ENCODE assay signal across 19 cellular contexts in the genomic region with DNA sequence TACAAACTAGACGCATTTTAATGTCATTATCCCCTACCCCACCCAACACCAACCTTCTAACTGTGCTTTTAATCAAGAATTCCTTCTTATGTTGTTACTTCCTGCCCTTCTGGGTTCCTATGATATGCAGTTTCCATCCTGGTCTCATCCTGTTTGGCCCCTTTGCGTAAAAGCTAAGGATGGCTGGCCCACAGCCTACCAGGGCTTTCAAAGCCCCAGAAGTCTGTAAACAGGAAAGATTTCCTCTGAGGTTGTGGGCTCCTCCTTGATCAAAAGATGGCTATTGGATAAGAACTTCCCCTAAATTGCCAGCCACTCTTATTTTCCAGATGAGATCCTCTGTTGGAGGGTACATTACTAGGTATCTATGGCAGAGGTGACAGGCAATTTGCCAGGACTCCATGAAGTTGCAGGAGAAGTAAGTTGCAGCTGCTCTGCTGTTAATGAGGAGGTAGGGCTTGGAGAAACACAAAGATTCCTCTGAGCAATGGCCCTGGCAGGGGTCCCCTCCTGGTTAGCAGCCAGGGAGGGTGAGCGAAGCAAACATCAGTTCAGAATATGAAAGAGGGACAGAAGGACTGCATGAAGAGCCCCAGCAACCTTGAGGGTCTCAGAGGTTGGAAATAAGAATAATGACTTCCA. TPM values are rescaled to one million over a fixed set of nuclear protein-coding genes. Genes with fewer than 3 reads are reported as not detected.
DNase-seq lines count a peak whose midpoint lies in the region; ATAC-seq and TF ChIP-seq lines count a peak whose summit lies in the region.
"Had no signal": no experiment of that assay in that cellular context is flagged by ENCODE, and none has a peak within 500 bp of the region (broad histone marks: within the 10 kb centered on the region; RNA-seq: fewer than 3 reads in every experiment).

No MANE protein-coding gene starts in this region.

- no peaks in the 10 kb centered on the region for H3K9me3 ChIP-seq in Loucy (ENCODE audit: insufficient read depth, low read depth, low read length)
- no peaks in the 10 kb centered on the region for H3K9me3 ChIP-seq in spleen
- H3K9me3 ChIP-seq: BLaER1 treated with 17β-estradiol and CSF1 and Interleukin-3, amounts not matched to agents 10 nM and 100 nM; neutrophil; transverse colon had no signal

- no peak overlapping the region for H3K4me3 Mint-ChIP-seq in activated CD8-positive, alpha-beta T cell treated with anti-CD3 and anti-CD28 coated beads, Interleukin-2, amount 10 ng/mL, durations not matched to agents 7 days and 5 days
- H3K4me3 Mint-ChIP-seq: IgD-negative memory B cell, memory B cell had no signal

- intact Hi-C loops in spleen (cut with DNase I; ENCODE audit: low total_unique reads): no loop called here

- no peaks in the 10 kb centered on the region for H3K4me1 Mint-ChIP-seq in activated CD8-positive, alpha-beta T cell treated with anti-CD3 and anti-CD28 coated beads, Interleukin-2, amount 10 ng/mL, durations not matched to agents 7 days and 5 days (ENCODE audit: low read depth)
- H3K4me1 Mint-ChIP-seq: IgD-negative memory B cell, memory B cell had no signal

- H3K36me3 ChIP-seq in Loucy (ENCODE audit: insufficient read depth, low read length) (no peaks in the 10 kb centered on the region), spleen (peaks cover 0 to 12% (median 0%) of the 10 kb centered on the region in 6 donors)
- H3K36me3 ChIP-seq: neutrophil, transverse colon had no signal

- no peak overlapping the region for H3K9ac ChIP-seq in Loucy (ENCODE audit: low read depth, low read length, poor library complexity, severe bottlenecking)
- H3K9ac ChIP-seq: BLaER1 treated with 17β-estradiol and CSF1 and Interleukin-3, amounts not matched to agents 10 nM and 100 nM had no signal

- ATAC-seq in activated CD8-positive, alpha-beta T cell treated with anti-CD3 and anti-CD28 coated beads, Interleukin-2, amount 10 ng/mL, durations not matched to agents 7 days and 5 days: no peak
- ATAC-seq in GM18511 (IDR thresholded peaks at IDR 0.05; ENCODE audit: unreplicated experiment): no peak

- 0 out of 2 replicates have a peak, but pooled peaks cover 3% of the 10 kb centered on the region for H3F3A ChIP-seq in Loucy (ENCODE audit: low read depth)

- H3K27ac Mint-ChIP-seq in activated CD8-positive, alpha-beta T cell treated with anti-CD3 and anti-CD28 coated beads, Interleukin-2, amount 10 ng/mL, durations not matched to agents 7 days and 5 days: no peak overlapping the region
- H3K27ac Mint-ChIP-seq: activated T-helper 2 cell treated with anti-CD3 and anti-CD28 coated beads, Interferon-gamma antibody, Interleukin-2, Interleukin-4, amounts not matched to agents 10 μg/mL and 5 μg/mL and 100 μg/mL, durations not matched to agents 14 hours and 24 hours and 36 hours; IgD-negative memory B cell; memory B cell had no signal

- peak overlapping the region; percentile 2; the same call in 1 of the 2 replicates for H2AFZ ChIP-seq in Loucy (ENCODE audit: low read length)

- peak overlapping the region; percentile 7 for H3K4me2 ChIP-seq in Loucy (ENCODE audit: low read depth, low read length, poor library complexity, severe bottlenecking)

- no peaks in the 10 kb centered on the region for H3K27me3 Mint-ChIP-seq in activated CD8-positive, alpha-beta T cell treated with anti-CD3 and anti-CD28 coated beads, Interleukin-2, amount 10 ng/mL, durations not matched to agents 7 days and 5 days (ENCODE audit: low read depth)
- H3K27me3 Mint-ChIP-seq: IgD-negative memory B cell had no signal

- TF ChIP-seq CTCF in Loucy (conservative IDR thresholded peaks at IDR 0.05; ENCODE audit: low read length): no peak
- TF ChIP-seq CTCF in spleen (IDR thresholded peaks at IDR 0.05 in 8 of 11, conservative IDR thresholded peaks at IDR 0.05 in 3 of 11): no peak

- H3K27me3 ChIP-seq in Loucy (ENCODE audit: insufficient read depth, low read length, poor library complexity, severe bottlenecking) (no peaks in the 10 kb centered on the region), spleen (replicated peaks in 1 of 7) (no peaks in the 10 kb centered on the region)
- H3K27me3 ChIP-seq: BLaER1 treated with 17β-estradiol and CSF1 and Interleukin-3, amounts not matched to agents 10 nM and 100 nM; transverse colon had no signal

- CTCF ChIA-PET in activated CD8-positive, alpha-beta T cell treated with anti-CD3 and anti-CD28 coated beads, Interleukin-2, amount 10 ng/mL, durations not matched to agents 7 days and 5 days (lab: Charles Lee): no interaction called here

- TF ChIP-seq POLR2A in spleen (IDR thresholded peaks at IDR 0.05): no peak

- H3K9me2 ChIP-seq in Loucy (replicated peaks; ENCODE audit: low read depth, low read length): no peaks in the 10 kb centered on the region

- H3K79me2 ChIP-seq in Loucy (ENCODE audit: insufficient read depth, low read length): no peaks in the 10 kb centered on the region

- POLR2A ChIA-PET in activated CD8-positive, alpha-beta T cell treated with anti-CD3 and anti-CD28 coated beads, Interleukin-2, amount 10 ng/mL, durations not matched to agents 7 days and 5 days (lab: Charles Lee): no interaction called here

- no peak overlapping the region for H3K4me3 ChIP-seq in Loucy (ENCODE audit: low read length, poor library complexity, severe bottlenecking)
- H3K4me3 ChIP-seq in spleen: no peak overlapping the region
- H3K4me3 ChIP-seq: BLaER1 treated with 17β-estradiol and CSF1 and Interleukin-3, amounts not matched to agents 10 nM and 100 nM; transverse colon had no signal

- no peaks in the 10 kb centered on the region for H3K36me3 Mint-ChIP-seq in activated CD8-positive, alpha-beta T cell treated with anti-CD3 and anti-CD28 coated beads, Interleukin-2, amount 10 ng/mL, durations not matched to agents 7 days and 5 days (ENCODE audit: low read depth)
- H3K36me3 Mint-ChIP-seq: IgD-negative memory B cell, memory B cell had no signal

- H3K9me3 Mint-ChIP-seq in activated CD8-positive, alpha-beta T cell treated with anti-CD3 and anti-CD28 coated beads, Interleukin-2, amount 10 ng/mL, durations not matched to agents 7 days and 5 days (ENCODE audit: insufficient read depth): no peaks in the 10 kb centered on the region
- H3K9me3 Mint-ChIP-seq: activated T-helper 2 cell treated with anti-CD3 and anti-CD28 coated beads, Interferon-gamma antibody, Interleukin-2, Interleukin-4, amounts not matched to agents 10 μg/mL and 5 μg/mL and 100 μg/mL, durations not matched to agents 14 hours and 24 hours and 36 hours; IgD-negative memory B cell; memory B cell had no signal

- peak; percentile 74 for DNase-seq in dermis blood vessel endothelial cell
- peak; percentile 29 to 69 for DNase-seq in lung microvascular endothelial cell (ENCODE audit: low read depth in 2 of 2)
- DNase-seq in spleen: no peak
- no peak for DNase-seq in stimulated activated naive CD4-positive, alpha-beta T cell (lab: John Stamatoyannopoulos, UW)
- no peak for DNase-seq in activated CD8-positive, alpha-beta T cell treated with anti-CD3 and anti-CD28 coated beads, Interleukin-2, amount 10 ng/mL, durations not matched to agents 7 days and 5 days
- no peak for DNase-seq in Kasumi-1 (lab: John Stamatoyannopoulos, UW)
- DNase-seq: amniotic stem cell; DMS53; foreskin melanocyte; stimulated activated CD4-positive, alpha-beta T cell treated with anti-CD3 and anti-CD28 coated beads, Interleukin-4, amount 100 ng/mL, for 4 hours; transverse colon had no signal

- H4K20me1 ChIP-seq in Loucy (ENCODE audit: insufficient read depth, low read length, poor library complexity, severe bottlenecking): no peaks in the 10 kb centered on the region

- 66 to 77% (median 74%) methylated on average over 3 of the region's 3 CpGs for WGBS in spleen, 5 donors

- H3K27ac ChIP-seq in spleen: peak overlapping the region; percentile 20 to 79 (median 66)
- H3K27ac ChIP-seq: BLaER1 treated with 17β-estradiol and CSF1 and Interleukin-3, amounts not matched to agents 10 nM and 100 nM; neutrophil; RWPE1 had no signal

- H3K4me1 ChIP-seq in Loucy (ENCODE audit: insufficient read depth, low read length, poor library complexity, severe bottlenecking) (peaks cover 68% of the 10 kb centered on the region), spleen (peaks cover 4 to 86% (median 36%) of the 10 kb centered on the region in 6 donors)

RNA-seq across cellular contexts. Expression of a gene that starts 32.2 kb away (rescaled TPM):
- 178 and 209 TPM in 2 replicates for total RNA-seq in dermis blood vessel endothelial cell
- 6.5 and 64.1 TPM in 2 replicates for total RNA-seq in lung microvascular endothelial cell
- total RNA-seq in spleen: 100 to 1,000 TPM in 6 of 7 donors, 10 to 100 TPM in 1; 96.8 to 202 (median 145) TPM
- polyA plus RNA-seq in spleen: 1 to 10 TPM; 4.8 to 8.7 (median 7.3) TPM
- under 1 TPM; 0.11 to 0.23 TPM for total RNA-seq in activated CD8-positive, alpha-beta T cell treated with anti-CD3 and anti-CD28 coated beads, Interleukin-2, amount 10 ng/mL, durations not matched to agents 7 days and 5 days
- polyA plus RNA-seq: IgD-negative memory B cell had no signal

Comparison
In these comparisons a context has a peak if more than half of its experiments do, and no peak if none do; other contexts are left out.
1. DNase-seq: peak in dermis blood vessel endothelial cell (single experiment) and lung microvascular endothelial cell (2 of 2); none in spleen (single experiment), stimulated activated naive CD4-positive, alpha-beta T cell (0 of 6), activated CD8-positive, alpha-beta T cell treated with anti-CD3 and anti-CD28 coated beads, Interleukin-2, amount 10 ng/mL, durations not matched to agents 7 days and 5 days (single experiment) and Kasumi-1 (0 of 2).